In genomic region chr18:12651651-12652050, GRCh38 we compare ENCODE assay signal across 29 cellular contexts. TPM values are rescaled to one million over a fixed set of nuclear protein-coding genes. Genes with fewer than 3 reads are reported as not detected.
DNase-seq lines count a peak whose midpoint lies in the region; ATAC-seq and TF ChIP-seq lines count a peak whose summit lies in the region.
"Had no signal": no experiment of that assay in that cellular context is flagged by ENCODE, and none has a peak within 500 bp of the region (broad histone marks: within the 10 kb centered on the region; RNA-seq: fewer than 3 reads in every experiment).

No MANE protein-coding gene starts in this region.

- H3K9me3 ChIP-seq in SK-N-SH (no peaks in the 10 kb centered on the region), SJCRH30 (replicated peaks) (no peaks in the 10 kb centered on the region), ovary (no peaks in the 10 kb centered on the region)
- H3K9me3 ChIP-seq: heart left ventricle, neutrophil, thyroid gland had no signal

- peak overlapping the region; percentile 77 for H3K27ac Mint-ChIP-seq in osteocyte (ENCODE audit: unreplicated experiment)
- H3K27ac Mint-ChIP-seq: CD4-positive, CD25-positive, alpha-beta regulatory T cell; stimulated activated naive CD8-positive, alpha-beta T cell treated with anti-CD3 and anti-CD28 coated beads, Interleukin-15, amount 100 ng/mL, for 72 hours had no signal

- WGBS in SK-N-SH (ENCODE audit: low lambda C conversion rate) = 92% methylated on average over 4 of the region's 4 CpGs
- WGBS in ovary, 3 donors = 69 to 73% (median 73%) methylated on average over 4 of the region's 4 CpGs

- H3K9ac ChIP-seq in SK-N-SH = no peak overlapping the region

- H3K4me3 Mint-ChIP-seq in osteocyte (ENCODE audit: unreplicated experiment) = peak overlapping the region; percentile 16
- H3K4me3 Mint-ChIP-seq: CD4-positive, CD25-positive, alpha-beta regulatory T cell; stimulated activated naive CD8-positive, alpha-beta T cell treated with anti-CD3 and anti-CD28 coated beads, Interleukin-15, amount 100 ng/mL, for 72 hours had no signal

- H3K9me2 ChIP-seq in SK-N-SH = no peaks in the 10 kb centered on the region

- no peak for ATAC-seq in SK-N-SH treated with all-trans-retinoic acid at 6 μM for 48 hours
- ATAC-seq: GM12878; heart left ventricle; HepG2; stimulated activated naive CD8-positive, alpha-beta T cell treated with anti-CD3 and anti-CD28 coated beads, Interleukin-15, amount 100 ng/mL, for 72 hours had no signal

- peaks cover 68% of the 10 kb centered on the region for H4K20me1 ChIP-seq in SK-N-SH (ENCODE audit: insufficient read depth)

- H3K36me3 ChIP-seq in SK-N-SH (replicated peaks in 1 of 2; ENCODE audit: control insufficient read depth in 1 of 2, insufficient read depth in 2 of 2, low read length in 1 of 2) = peaks cover 2 to 13% of the 10 kb centered on the region in 2 experiments
- no peaks in the 10 kb centered on the region for H3K36me3 ChIP-seq in SJCRH30
- H3K36me3 ChIP-seq in ovary = no peaks in the 10 kb centered on the region
- H3K36me3 ChIP-seq: neutrophil, thyroid gland had no signal

- H3K4me3 ChIP-seq in SK-N-SH (ENCODE audit: low read depth in 2 of 2, low read length in 1 of 2) = no peak overlapping the region
- H3K4me3 ChIP-seq in SJCRH30 = no peak overlapping the region
- H3K4me3 ChIP-seq in ovary = no peak overlapping the region
- H3K4me3 ChIP-seq: GM12878, heart left ventricle, skin epidermis, thyroid gland had no signal

- TF ChIP-seq POLR2A in ovary (IDR thresholded peaks at IDR 0.05) = no peak

- intact Hi-C loops in ovary (cut with DNase I) = loop anchor here in 1 of 4 donors (10.0 kb wide), 1 partner anchor 377 kb away; no protein-coding TSS in a partner anchor

- CTCF ChIA-PET in SK-N-SH (lab: Yijun Ruan, JAX) = interaction anchor here (1.1 kb wide), 1 partner anchor 260 kb away, joined by 3 read pairs; no protein-coding TSS in a partner anchor

- POLR2A ChIA-PET in SK-N-SH (lab: Yijun Ruan, JAX) = no interaction called here

- peak overlapping the region; percentile 69; the same call in 1 of the 2 replicates for H3K4me2 ChIP-seq in SK-N-SH

- TF ChIP-seq CTCF in SK-N-SH (IDR thresholded peaks at IDR 0.05) (no peak), osteocyte (IDR thresholded peaks at IDR 0.05) (no peak), ovary (IDR thresholded peaks at IDR 0.05) (no peak)

- no peaks in the 10 kb centered on the region for H3K27me3 Mint-ChIP-seq in osteocyte (ENCODE audit: unreplicated experiment)

- H3K27me3 ChIP-seq in SK-N-SH (ENCODE audit: insufficient read depth) (no peaks in the 10 kb centered on the region), SJCRH30 (no peaks in the 10 kb centered on the region), ovary (no peaks in the 10 kb centered on the region)
- H3K27me3 ChIP-seq: brain microvascular endothelial cell, heart left ventricle, thyroid gland had no signal

- peaks cover 3% of the 10 kb centered on the region for H3K36me3 Mint-ChIP-seq in osteocyte (ENCODE audit: unreplicated experiment)
- H3K36me3 Mint-ChIP-seq: CD4-positive, CD25-positive, alpha-beta regulatory T cell had no signal

- H3K9me3 Mint-ChIP-seq in osteocyte (ENCODE audit: unreplicated experiment) = no peaks in the 10 kb centered on the region
- H3K9me3 Mint-ChIP-seq: stimulated activated naive CD8-positive, alpha-beta T cell treated with anti-CD3 and anti-CD28 coated beads, Interleukin-15, amount 100 ng/mL, for 72 hours had no signal

- peaks cover 100% of the 10 kb centered on the region for H3K79me2 ChIP-seq in SK-N-SH (ENCODE audit: insufficient read depth)

- no peak for TF ChIP-seq EP300 in SK-N-SH (IDR thresholded peaks at IDR 0.05; ENCODE audit: borderline replicate concordance in 1 of 2, low read depth in 1 of 2, low read length in 1 of 2)
- TF ChIP-seq EP300 in ovary (IDR thresholded peaks at IDR 0.05) = no peak

- H3K4me1 ChIP-seq in SK-N-SH (ENCODE audit: control insufficient read depth in 1 of 2, insufficient read depth in 2 of 2, low read depth in 1 of 2, low read length in 1 of 2) (peaks cover 22 to 40% of the 10 kb centered on the region in 2 experiments), SJCRH30 (peaks cover 5% of the 10 kb centered on the region; the same call in 1 of the 2 replicates), ovary (ENCODE audit: insufficient read depth) (peaks cover 8% of the 10 kb centered on the region)

- H3F3A ChIP-seq in SK-N-SH (replicated peaks; ENCODE audit: insufficient read depth) = peaks cover 21% of the 10 kb centered on the region

- peaks cover 59% of the 10 kb centered on the region for H3K4me1 Mint-ChIP-seq in osteocyte (ENCODE audit: unreplicated experiment)

- DNase-seq in SK-N-SH (no peak), SJCRH30 (peak in 1 of 2 experiments; percentile 17), foreskin melanocyte (peak; percentile 79), osteocyte (ENCODE audit: extremely low spot score, unreplicated experiment) (no peak), DMS153 (lab: John Stamatoyannopoulos, UW) (no peak), ovary (no peak)
- no peak for DNase-seq in activated CD8-positive, alpha-beta memory T cell treated with anti-CD3 and anti-CD28 coated beads for 24 hours
- DNase-seq: 8988T; activated gamma-delta T cell treated with Interleukin-2 at 50 U/mL for 16 hours; activated T-cell treated with anti-CD3 and anti-CD28 coated beads, Interleukin-2, amount 50 U/mL, for 1 hour; brain microvascular endothelial cell; CD4-positive, CD25-positive, alpha-beta regulatory T cell; EL; heart left ventricle; mammary epithelial cell; NCI-H1092; NCI-H187; NCI-H526; SHP77; stimulated activated CD8-positive, alpha-beta memory T cell treated with anti-CD3 and anti-CD28 coated beads, Interleukin-4, amount 100 ng/mL, for 48 hours; stimulated activated naive CD8-positive, alpha-beta T cell treated with anti-CD3 and anti-CD28 coated beads, Interleukin-15, amount 100 ng/mL, for 72 hours; T-helper 1 cell; thyroid gland had no signal

- peak overlapping the region; percentile 7 to 76; a peak in 2 of 4 replicates for H3K27ac ChIP-seq in SK-N-SH (ENCODE audit: low read depth in 2 of 2, low read length in 1 of 2)
- peak overlapping the region; percentile 5; the same call in 1 of the 2 replicates for H3K27ac ChIP-seq in SJCRH30
- no peak overlapping the region for H3K27ac ChIP-seq in ovary
- H3K27ac ChIP-seq: brain microvascular endothelial cell, HL-60, neutrophil, thyroid gland had no signal

- H2AFZ ChIP-seq in SK-N-SH (ENCODE audit: low read depth) = no peak overlapping the region

- TF ChIP-seq RAD21 in SK-N-SH (IDR thresholded peaks at IDR 0.05; ENCODE audit: low read length) = no peak

TF ChIP-seq in SK-N-SH, 30 proteins besides CTCF, POLR2A, EP300 and RAD21:
- TF ChIP-seq FOXM1 (IDR thresholded peaks at IDR 0.05; ENCODE audit: low read depth) = no peak
- no peak for TF ChIP-seq GABPA (IDR thresholded peaks at IDR 0.05; ENCODE audit: low read depth)
- TF ChIP-seq TCF12 (IDR thresholded peaks at IDR 0.05) = no peak
- no peak for TF ChIP-seq GATA2 (CRISPR knock-in tag; IDR thresholded peaks at IDR 0.05)
- TF ChIP-seq TAF1 (IDR thresholded peaks at IDR 0.05; ENCODE audit: borderline replicate concordance, low read depth, low read length) = no peak
- TF ChIP-seq YY1 (IDR thresholded peaks at IDR 0.05; ENCODE audit: low read depth) = no peak
- no peak for TF ChIP-seq JUND (IDR thresholded peaks at IDR 0.05)
- TF ChIP-seq RCOR1 (IDR thresholded peaks at IDR 0.05; ENCODE audit: low read length) = no peak

TF ChIP-seq in SK-N-SH treated with all-trans-retinoic acid at 6 μM for 48 hours, 23 proteins besides CTCF, POLR2A, EP300 and RAD21:
- no peak for TF ChIP-seq RARB (CRISPR knock-in tag; IDR thresholded peaks at IDR 0.05)
- TF ChIP-seq PPARA (CRISPR knock-in tag; IDR thresholded peaks at IDR 0.05; ENCODE audit: borderline replicate concordance) = no peak
- no peak for TF ChIP-seq TOX (CRISPR knock-in tag; IDR thresholded peaks at IDR 0.05; ENCODE audit: borderline replicate concordance)

RNA-seq across cellular contexts. Expression of gene SPIRE1, which starts 6.3 kb away (rescaled TPM):
- polyA plus RNA-seq in SK-N-SH (2012; rRNA removed) = 6.7 and 8.4 TPM in 2 replicates
- 7.2 and 7.9 TPM in 2 replicates for polyA plus RNA-seq in SK-N-SH (2012; cell fraction: cytosol; rRNA removed)
- 10.2 and 17.8 TPM in 2 replicates for polyA plus RNA-seq in SK-N-SH (2012; cell fraction: nucleus; rRNA removed)
- 14.1 and 15.2 TPM in 2 replicates for total RNA-seq in SJCRH30 (2014; rRNA removed; shearing (Covaris generic))
- 47.0 and 53.6 TPM in 2 replicates for total RNA-seq in osteocyte
- 10 to 100 TPM; 15.3 to 30.2 (median 25.3) TPM for total RNA-seq in ovary
- polyA plus RNA-seq in ovary = 10 to 100 TPM in 1 of 2 donors, 1 to 10 TPM in 1; 7.9 to 20.4 TPM

RNA-seq across cellular contexts. Expression of gene CEP76, which starts 50.9 kb away (rescaled TPM):
- 6.4 and 8.0 TPM in 2 replicates for polyA plus RNA-seq in SK-N-SH (2012; rRNA removed)
- 7.1 and 7.9 TPM in 2 replicates for polyA plus RNA-seq in SK-N-SH (2012; cell fraction: cytosol; rRNA removed)
- polyA plus RNA-seq in SK-N-SH (2012; cell fraction: nucleus; rRNA removed) = 9.6 and 17.3 TPM in 2 replicates
- total RNA-seq in SJCRH30 (2014; rRNA removed; shearing (Covaris generic)) = 12.5 and 16.3 TPM in 2 replicates
- total RNA-seq in osteocyte = 6.9 and 7.2 TPM in 2 replicates
- total RNA-seq in ovary = 1 to 10 TPM; 4.8 to 8.3 (median 5.9) TPM
- 1 to 10 TPM; 5.4 to 6.7 TPM for polyA plus RNA-seq in ovary

RNA-seq across cellular contexts. Expression of gene PSMG2, which starts 51.2 kb away (rescaled TPM):
- 36.0 and 36.1 TPM in 2 replicates for polyA plus RNA-seq in SK-N-SH (2012; rRNA removed)
- 42.2 and 49.4 TPM in 2 replicates for polyA plus RNA-seq in SK-N-SH (2012; cell fraction: cytosol; rRNA removed)
- polyA plus RNA-seq in SK-N-SH (2012; cell fraction: nucleus; rRNA removed) = 18.0 and 34.0 TPM in 2 replicates
- 74.7 and 75.6 TPM in 2 replicates for total RNA-seq in SJCRH30 (2014; rRNA removed; shearing (Covaris generic))
- 63.4 and 68.1 TPM in 2 replicates for total RNA-seq in osteocyte
- 10 to 100 TPM; 51.9 to 89.8 (median 65.2) TPM for total RNA-seq in ovary
- 100 to 1,000 TPM in 1 of 2 donors, 10 to 100 TPM in 1; 82.4 to 114 TPM for polyA plus RNA-seq in ovary

Comparison
In these comparisons a context has a peak if more than half of its experiments do, and no peak if none do; other contexts are left out.
1. H3K27ac ChIP-seq: peak in SK-N-SH (2 of 2) and SJCRH30 (single experiment); none in ovary (0 of 2).